ENCODE assay signal across 8 cellular contexts in genomic region chr11:43419460-43419859, GRCh38.
DNase-seq lines count a peak whose midpoint lies in the region; ATAC-seq, FAIRE-seq and TF ChIP-seq lines count a peak whose summit lies in the region.

No MANE protein-coding gene starts in this region.

- BruUV-seq in HepG2 (replicated peaks; lab: Mats Ljungman, UMichigan) = no TSS peak

- POLR2A ChIA-PET in HepG2 (lab: Yijun Ruan, JAX) = interaction anchor here (1.5 kb wide), 1 partner anchor 108 kb away, joined by 4 read pairs; the partner anchor contains the start of gene API5

- H3K4me3 ChIP-seq in HAP-1 = no peak overlapping the region
- no peak overlapping the region for H3K4me3 ChIP-seq in body of pancreas
- no peak overlapping the region for H3K4me3 ChIP-seq in HepG2 (replicated peaks in 1 of 3; ENCODE audit: insufficient read depth in 1 of 3, low read depth in 2 of 3, low read length in 3 of 3)
- H3K4me3 ChIP-seq in effector memory CD4-positive, alpha-beta T cell (ENCODE audit: insufficient read depth, low read depth, low read length, poor library complexity, severe bottlenecking) = no peak overlapping the region

- H3K4me2 ChIP-seq in HepG2 (ENCODE audit: low read depth, low read length) = no peak overlapping the region

- ATAC-seq in body of pancreas = no peak
- ATAC-seq in HepG2 = peak; percentile 69
- no peak for ATAC-seq in GM19035 (IDR thresholded peaks at IDR 0.05; ENCODE audit: unreplicated experiment)

- TF ChIP-seq POLR2A in body of pancreas (IDR thresholded peaks at IDR 0.05) (no peak), HepG2 (IDR thresholded peaks at IDR 0.05; ENCODE audit: insufficient read depth in 1 of 2, low read depth in 2 of 2, low read length in 2 of 2) (no peak)

- no peaks in the 10 kb centered on the region for H3K4me1 Mint-ChIP-seq in activated naive CD4-positive, alpha-beta T cell treated with anti-CD3 and anti-CD28 coated beads for 36 hours (ENCODE audit: low read depth)

- no peak overlapping the region for H3K4me3 Mint-ChIP-seq in activated naive CD4-positive, alpha-beta T cell treated with anti-CD3 and anti-CD28 coated beads for 36 hours

- no peaks in the 10 kb centered on the region; the same call in 1 of the 2 replicates for H4K20me1 ChIP-seq in HepG2 (ENCODE audit: insufficient read depth, low read length)

- H3K79me2 ChIP-seq in HepG2 (ENCODE audit: insufficient read depth, low read length) = no peaks in the 10 kb centered on the region

- no peak overlapping the region for H3K27ac ChIP-seq in body of pancreas
- no peak overlapping the region for H3K27ac ChIP-seq in HepG2 (ENCODE audit: extremely low read length, insufficient read depth, low read length)
- H3K27ac ChIP-seq in effector memory CD4-positive, alpha-beta T cell (ENCODE audit: insufficient read depth, low read length, poor library complexity, severe bottlenecking) = no peak overlapping the region

- H3K36me3 ChIP-seq in HAP-1 (replicated peaks) = peaks cover 19% of the 10 kb centered on the region
- H3K36me3 ChIP-seq in body of pancreas (replicated peaks in 1 of 2; ENCODE audit: insufficient read depth in 1 of 2, low read depth in 2 of 2) = peaks cover 0 to 7% of the 10 kb centered on the region in 2 donors
- H3K36me3 ChIP-seq in HepG2 (replicated peaks in 1 of 2; ENCODE audit: control insufficient read depth in 1 of 2, insufficient read depth in 2 of 2, low read length in 2 of 2) = peaks cover 2 to 21% of the 10 kb centered on the region in 2 experiments; a peak in 2 of 5 replicates
- peaks cover 20% of the 10 kb centered on the region for H3K36me3 ChIP-seq in effector memory CD4-positive, alpha-beta T cell (ENCODE audit: control insufficient read depth, insufficient read depth, low read length)

- TF ChIP-seq EP300 in HepG2 (IDR thresholded peaks at IDR 0.05; ENCODE audit: low read depth in 2 of 2, low read length in 2 of 2) (no peak), HepG2 (CRISPR knock-in tag; IDR thresholded peaks at IDR 0.05; ENCODE audit: borderline replicate concordance) (no peak)

- in situ Hi-C loops in HAP-1 (cut with MboI; ENCODE audit: low sequenced_read_pairs) (no loop called here), HepG2 (cut with HindIII; ENCODE audit: extremely low pct_ligation_motif_present, low pct_unique_long_range_greater_than_20kb) (loop anchor here (10.0 kb wide), 1 partner anchor 95 kb away; no protein-coding TSS in a partner anchor)

- no peaks in the 10 kb centered on the region for H3K4me1 ChIP-seq in HAP-1
- H3K4me1 ChIP-seq in body of pancreas = no peaks in the 10 kb centered on the region
- H3K4me1 ChIP-seq in HepG2 (ENCODE audit: insufficient read depth, low read length) = no peaks in the 10 kb centered on the region
- H3K4me1 ChIP-seq in effector memory CD4-positive, alpha-beta T cell (ENCODE audit: control insufficient read depth, insufficient read depth, low read length, poor library complexity, severe bottlenecking) = no peaks in the 10 kb centered on the region

- intact Hi-C loops in activated naive CD4-positive, alpha-beta T cell treated with anti-CD3 and anti-CD28 coated beads for 36 hours (cut with micrococcal nuclease) = loop anchor here (1.0 to 5.0 kb wide), 2 partner anchors 108 to 647 kb away; partner anchors contain the start of gene API5
- intact Hi-C loops in body of pancreas (cut with DNase I) = no loop called here
- intact Hi-C loops in HepG2 (cut with micrococcal nuclease; ENCODE audit: unreplicated experiment) = loop anchor here (1.0 kb wide), 1 partner anchor 107 kb away; no protein-coding TSS in a partner anchor

- no peak overlapping the region for H2AFZ ChIP-seq in HepG2 (ENCODE audit: low read length)

- H3K36me3 Mint-ChIP-seq in activated naive CD4-positive, alpha-beta T cell treated with anti-CD3 and anti-CD28 coated beads for 36 hours (ENCODE audit: low read depth) = peaks cover 3% of the 10 kb centered on the region

- H3K9ac ChIP-seq in HepG2 (ENCODE audit: insufficient read depth, low read depth, low read length) = no peak overlapping the region

- DNase-seq in activated naive CD4-positive, alpha-beta T cell treated with anti-CD3 and anti-CD28 coated beads for 36 hours = peak; percentile 57
- DNase-seq in activated naive CD4-positive, alpha-beta T cell treated with anti-CD3 and anti-CD28 coated beads, Interleukin-2, amount 50 U/mL, for 16 hours = no peak
- peak; percentile 40 to 48 for DNase-seq in HAP-1 (ENCODE audit: low spot score in 2 of 2)
- peak; percentile 32 for DNase-seq in NCI-H748 (lab: John Stamatoyannopoulos, UW; ENCODE audit: unreplicated experiment)
- peak; percentile 42 to 61 (median 54) for DNase-seq in body of pancreas
- peak; percentile 25 for DNase-seq in HepG2 (ENCODE audit: low spot score)
- DNase-seq in effector memory CD4-positive, alpha-beta T cell = no peak

- no peak for FAIRE-seq in HepG2 (lab: Jason Lieb, UNC)

- no peaks in the 10 kb centered on the region for H3K9me3 Mint-ChIP-seq in activated naive CD4-positive, alpha-beta T cell treated with anti-CD3 and anti-CD28 coated beads for 36 hours

- H3K27ac Mint-ChIP-seq in activated naive CD4-positive, alpha-beta T cell treated with anti-CD3 and anti-CD28 coated beads for 36 hours = no peak overlapping the region

- TF ChIP-seq CTCF in body of pancreas (IDR thresholded peaks at IDR 0.05) (peak; percentile 23 to 72 (median 63)), HepG2 (CRISPR knock-in tag; IDR thresholded peaks at IDR 0.05) (peak; percentile 53)

- H3K27me3 ChIP-seq in HAP-1 (ENCODE audit: low read depth) (no peaks in the 10 kb centered on the region), body of pancreas (no peaks in the 10 kb centered on the region), HepG2 (ENCODE audit: control insufficient read depth in 1 of 2, insufficient read depth in 2 of 2, low read length in 2 of 2) (no peaks in the 10 kb centered on the region)
- H3K27me3 ChIP-seq in effector memory CD4-positive, alpha-beta T cell (replicated peaks; ENCODE audit: control insufficient read depth, insufficient read depth, low read length, poor library complexity, severe bottlenecking) = no peaks in the 10 kb centered on the region

- H3K9me3 ChIP-seq in HAP-1 (no peaks in the 10 kb centered on the region), body of pancreas (no peaks in the 10 kb centered on the region), HepG2 (ENCODE audit: low read length) (no peaks in the 10 kb centered on the region)
- no peaks in the 10 kb centered on the region for H3K9me3 ChIP-seq in effector memory CD4-positive, alpha-beta T cell (ENCODE audit: control insufficient read depth, low read length)

- TF ChIP-seq RAD21 in HepG2 (CRISPR knock-in tag; IDR thresholded peaks at IDR 0.05) = no peak

- no peaks in the 10 kb centered on the region for H3K27me3 Mint-ChIP-seq in activated naive CD4-positive, alpha-beta T cell treated with anti-CD3 and anti-CD28 coated beads for 36 hours (ENCODE audit: low read depth)

- CTCF ChIA-PET in activated naive CD4-positive, alpha-beta T cell treated with anti-CD3 and anti-CD28 coated beads for 36 hours (lab: Charles Lee) = no interaction called here
- CTCF ChIA-PET in HepG2 (lab: Yijun Ruan, JAX; ENCODE audit: low intra/inter-chr PET ratio, low total read pairs) = interaction anchor here (1.1 kb wide), 1 partner anchor 108 kb away, joined by 3 read pairs; no protein-coding TSS in a partner anchor

TF ChIP-seq in HepG2, 621 proteins besides CTCF, POLR2A, EP300 and RAD21:
- TF ChIP-seq ZNF792 (CRISPR knock-in tag; IDR thresholded peaks at IDR 0.05) = no peak
- TF ChIP-seq GABPB1 (CRISPR knock-in tag; IDR thresholded peaks at IDR 0.05) = no peak
- TF ChIP-seq STAG1 (CRISPR knock-in tag; IDR thresholded peaks at IDR 0.05) = peak; percentile 59

Comparison
In these comparisons a context has a peak if more than half of its experiments do, and no peak if none do; other contexts are left out.
1. DNase-seq: peak in activated naive CD4-positive, alpha-beta T cell treated with anti-CD3 and anti-CD28 coated beads for 36 hours (single experiment), HAP-1 (2 of 2), NCI-H748 (single experiment), body of pancreas (4 of 4) and HepG2 (single experiment); none in activated naive CD4-positive, alpha-beta T cell treated with anti-CD3 and anti-CD28 coated beads, Interleukin-2, amount 50 U/mL, for 16 hours (single experiment) and effector memory CD4-positive, alpha-beta T cell (0 of 3).